In genomic region chr3:93936549-93936948, GRCh38 we compare ENCODE assay signal across 2 cellular contexts.
TF ChIP-seq lines count a peak whose summit lies in the region.

No MANE protein-coding gene starts in this region.

TF ChIP-seq in HepG2, 621 proteins besides CTCF, POLR2A, EP300 and RAD21:
- TF ChIP-seq HOMEZ (CRISPR knock-in tag; IDR thresholded peaks at IDR 0.05; ENCODE audit: low read depth) = no peak
- TF ChIP-seq ZNF12 (CRISPR knock-in tag; IDR thresholded peaks at IDR 0.05) = peak; percentile 95

TF ChIP-seq in K562, 482 proteins besides CTCF, POLR2A, EP300 and RAD21:
- TF ChIP-seq GTF2B (IDR thresholded peaks at IDR 0.05; ENCODE audit: extremely low read depth, insufficient read length) = no peak
- no peak for TF ChIP-seq ADNP (tag; IDR thresholded peaks at IDR 0.05)
- no peak for TF ChIP-seq KLF16 (IDR thresholded peaks at IDR 0.05)
- no peak for TF ChIP-seq TRIM25 (IDR thresholded peaks at IDR 0.05; ENCODE audit: borderline replicate concordance)
- no peak for TF ChIP-seq EHMT2 (IDR thresholded peaks at IDR 0.05)
- TF ChIP-seq ZNF12 (CRISPR knock-in tag; IDR thresholded peaks at IDR 0.05) = peak; percentile 83; the same call in 1 of the 2 replicates
- no peak for TF ChIP-seq TOE1 (IDR thresholded peaks at IDR 0.05; ENCODE audit: borderline replicate concordance)
- TF ChIP-seq TOE1 (CRISPR knock-in tag; IDR thresholded peaks at IDR 0.05; ENCODE audit: borderline replicate concordance, low read depth) = no peak
- TF ChIP-seq ETS2 (tag; IDR thresholded peaks at IDR 0.05; ENCODE audit: borderline replicate concordance, poor library complexity, severe bottlenecking) = no peak
